18 cellular contexts compared by ENCODE assay signal in the genomic region with DNA sequence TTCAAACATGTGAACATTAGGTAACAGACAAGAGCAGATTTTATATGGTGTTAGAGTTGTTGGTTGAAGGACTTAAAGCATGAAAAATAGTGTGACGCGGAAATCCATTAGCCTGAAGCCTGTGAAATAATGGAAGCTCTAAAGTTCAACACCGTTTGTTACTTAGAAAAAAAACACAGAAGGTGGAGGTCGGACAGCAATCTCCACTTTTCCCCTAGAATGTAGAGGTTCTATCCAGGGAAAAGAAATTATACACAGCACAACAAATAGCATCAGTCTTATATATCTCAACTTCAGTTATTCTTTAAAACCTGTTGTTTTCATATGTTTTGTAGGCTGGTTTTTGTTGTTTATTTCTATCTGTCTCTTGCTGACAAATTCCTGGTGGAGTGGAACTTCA. TPM values are rescaled to one million over a fixed set of nuclear protein-coding genes. Genes with fewer than 3 reads are reported as not detected.
DNase-seq lines count a peak whose midpoint lies in the region; ATAC-seq and TF ChIP-seq lines count a peak whose summit lies in the region.
"Had no signal": no experiment of that assay in that cellular context is flagged by ENCODE, and none has a peak within 500 bp of the region (broad histone marks: within the 10 kb centered on the region; RNA-seq: fewer than 3 reads in every experiment).

No MANE protein-coding gene starts in this region.

- no peak overlapping the region for H2BK120ac ChIP-seq in neuronal stem cell (ENCODE audit: low read depth, low read length)

- H3K18ac ChIP-seq in neuronal stem cell (ENCODE audit: low read length): no peak overlapping the region

- no peak overlapping the region for H3K4ac ChIP-seq in neuronal stem cell (ENCODE audit: low read length)

- no peaks in the 10 kb centered on the region for H3K9me3 Mint-ChIP-seq in T-helper 1 cell treated with Interleukin-12 subunit alpha and Interleukin-12 subunit beta and Interleukin-4 antibody, amounts not matched to agents 30 μg/mL and 1 μg/mL, for 36 hours
- H3K9me3 Mint-ChIP-seq in IgD-negative memory B cell (peaks cover 0 to 3% (median 0%) of the 10 kb centered on the region in 3 donors), neural progenitor cell (no peaks in the 10 kb centered on the region)

- H3K4me2 ChIP-seq in neural progenitor cell: no peak overlapping the region
- no peak overlapping the region for H3K4me2 ChIP-seq in neuronal stem cell (ENCODE audit: insufficient read depth, low read length, poor library complexity, severe bottlenecking)

- H3K27ac Mint-ChIP-seq in T-helper 1 cell treated with Interleukin-12 subunit alpha and Interleukin-12 subunit beta and Interleukin-4 antibody, amounts not matched to agents 30 μg/mL and 1 μg/mL, for 36 hours: peak overlapping the region; percentile 95
- H3K27ac Mint-ChIP-seq in IgD-negative memory B cell: peak overlapping the region; percentile 68 to 90 (median 75)
- no peak overlapping the region for H3K27ac Mint-ChIP-seq in neural progenitor cell

- TF ChIP-seq POLR2A in body of pancreas (IDR thresholded peaks at IDR 0.05): no peak

- intact Hi-C loops in body of pancreas (cut with DNase I): no loop called here

- H3K36me3 ChIP-seq in body of pancreas (replicated peaks in 1 of 2; ENCODE audit: insufficient read depth in 1 of 2, low read depth in 2 of 2): no peaks in the 10 kb centered on the region
- H3K36me3 ChIP-seq in neural progenitor cell: no peaks in the 10 kb centered on the region
- no peaks in the 10 kb centered on the region for H3K36me3 ChIP-seq in neuronal stem cell (replicated peaks in 1 of 2; ENCODE audit: control insufficient read depth in 2 of 2, insufficient read depth in 2 of 2, low read length in 2 of 2)
- H3K36me3 ChIP-seq: vagina had no signal

- H3K79me1 ChIP-seq in neuronal stem cell (ENCODE audit: low read depth, low read length): peaks cover 2% of the 10 kb centered on the region

- no peak overlapping the region for H2BK5ac ChIP-seq in neuronal stem cell (ENCODE audit: low read length)

- no peak overlapping the region for H4K8ac ChIP-seq in neuronal stem cell (ENCODE audit: low read depth, low read length)

- H3K4me1 ChIP-seq in body of pancreas (peaks cover 53% of the 10 kb centered on the region), neural progenitor cell (peaks cover 17% of the 10 kb centered on the region), neuronal stem cell (ENCODE audit: control insufficient read depth in 2 of 2, insufficient read depth in 1 of 2, low read depth in 1 of 2, low read length in 2 of 2) (peaks cover 0 to 8% of the 10 kb centered on the region in 2 donors)

- H3K79me2 ChIP-seq in neural progenitor cell (ENCODE audit: low read depth): peaks cover 3% of the 10 kb centered on the region

- DNase-seq in T-helper 1 cell: no peak
- DNase-seq in body of pancreas: no peak
- no peak for DNase-seq in neural progenitor cell (ENCODE audit: low spot score)
- DNase-seq in iPS-NIHi11 (ENCODE audit: low spot score): no peak
- DNase-seq in neuronal stem cell (ENCODE audit: low spot score): no peak
- no peak for DNase-seq in NCI-H226
- DNase-seq: ACHN, amniotic stem cell, DMS79, foreskin fibroblast, kidney, NCI-H1105 treated with DMSO at 0.1 percent for 48 hours, Right ventricle myocardium superior, small intestine had no signal

- peaks cover 69% of the 10 kb centered on the region for H3K4me1 Mint-ChIP-seq in T-helper 1 cell treated with Interleukin-12 subunit alpha and Interleukin-12 subunit beta and Interleukin-4 antibody, amounts not matched to agents 30 μg/mL and 1 μg/mL, for 36 hours (ENCODE audit: low read depth)
- H3K4me1 Mint-ChIP-seq in IgD-negative memory B cell: peaks cover 44 to 59% (median 53%) of the 10 kb centered on the region in 3 donors
- H3K4me1 Mint-ChIP-seq in neural progenitor cell: peaks cover 12% of the 10 kb centered on the region

- peak overlapping the region; percentile 96 for H3K4me3 Mint-ChIP-seq in T-helper 1 cell treated with Interleukin-12 subunit alpha and Interleukin-12 subunit beta and Interleukin-4 antibody, amounts not matched to agents 30 μg/mL and 1 μg/mL, for 36 hours
- H3K4me3 Mint-ChIP-seq in IgD-negative memory B cell (peak overlapping the region in 3 of 4 donors; percentile 92 to 97 (median 94)), neural progenitor cell (peak overlapping the region; percentile 93)

- no peak overlapping the region for H2AK5ac ChIP-seq in neuronal stem cell (ENCODE audit: low read depth, low read length)

- H3K9me3 ChIP-seq in body of pancreas: no peaks in the 10 kb centered on the region
- H3K9me3 ChIP-seq in neural progenitor cell (ENCODE audit: low read depth): no peaks in the 10 kb centered on the region
- peaks cover 0 to 2% of the 10 kb centered on the region in 2 donors for H3K9me3 ChIP-seq in neuronal stem cell (replicated peaks in 1 of 2; ENCODE audit: control insufficient read depth in 2 of 2, insufficient read depth in 1 of 2, low read depth in 1 of 2, low read length in 2 of 2)
- H3K9me3 ChIP-seq: vagina had no signal

- no peak overlapping the region for H3K14ac ChIP-seq in neuronal stem cell (ENCODE audit: low read length)

- no peak overlapping the region for H2BK15ac ChIP-seq in neuronal stem cell (ENCODE audit: low read length)

- H3K23ac ChIP-seq in neuronal stem cell (ENCODE audit: low read depth, low read length, poor library complexity): no peak overlapping the region

- H4K20me1 ChIP-seq in neural progenitor cell (ENCODE audit: low read depth): peaks cover 4% of the 10 kb centered on the region

- no peak overlapping the region for H3K9ac ChIP-seq in neural progenitor cell
- H3K9ac ChIP-seq in neuronal stem cell (ENCODE audit: low read depth, low read length, poor library complexity): no peak overlapping the region

- H4K91ac ChIP-seq in neuronal stem cell (ENCODE audit: low read depth, low read length, poor library complexity): no peak overlapping the region

- H3K4me3 ChIP-seq in body of pancreas (no peak overlapping the region), neural progenitor cell (no peak overlapping the region), neuronal stem cell (ENCODE audit: low read length in 2 of 2) (no peak overlapping the region)

- peaks cover 23% of the 10 kb centered on the region for H3F3A ChIP-seq in neural progenitor cell (ENCODE audit: low read depth)

- H2AFZ ChIP-seq in neural progenitor cell (replicated peaks): no peak overlapping the region
- no peak overlapping the region for H2AFZ ChIP-seq in neuronal stem cell (ENCODE audit: low read length)

- 48 to 56% methylated on average over 4 of the region's 4 CpGs for WGBS in body of pancreas, 2 donors
- no CpG with 5 or more reads among the region's 4 CpGs for WGBS in neuronal stem cell (ENCODE audit: extremely low coverage in 2 of 2, insufficient read length in 2 of 2, insufficient replicate concordance in 1 of 2), 2 donors

- H3K27me3 ChIP-seq in body of pancreas (no peaks in the 10 kb centered on the region), neural progenitor cell (peaks cover 31% of the 10 kb centered on the region), neuronal stem cell (ENCODE audit: control insufficient read depth in 3 of 3, insufficient read depth in 3 of 3, low read depth in 1 of 3, low read length in 3 of 3) (peaks cover 7 to 69% (median 18%) of the 10 kb centered on the region in 3 experiments)
- H3K27me3 ChIP-seq: vagina had no signal

- peaks cover 33% of the 10 kb centered on the region for H3K36me3 Mint-ChIP-seq in T-helper 1 cell treated with Interleukin-12 subunit alpha and Interleukin-12 subunit beta and Interleukin-4 antibody, amounts not matched to agents 30 μg/mL and 1 μg/mL, for 36 hours (ENCODE audit: low read depth)
- H3K36me3 Mint-ChIP-seq in IgD-negative memory B cell (peaks cover 4% of the 10 kb centered on the region), neural progenitor cell (peaks cover 2% of the 10 kb centered on the region)

- H2BK12ac ChIP-seq in neuronal stem cell (ENCODE audit: low read length): no peak overlapping the region

- no peak for ATAC-seq in body of pancreas

- no peak for TF ChIP-seq CTCF in body of pancreas (IDR thresholded peaks at IDR 0.05)
- no peak for TF ChIP-seq CTCF in neural progenitor cell (IDR thresholded peaks at IDR 0.05)

- H3K27ac ChIP-seq in body of pancreas: peak overlapping the region; percentile 30 to 95 (median 94)
- no peak overlapping the region for H3K27ac ChIP-seq in neural progenitor cell
- H3K27ac ChIP-seq in neuronal stem cell (replicated peaks; ENCODE audit: low read length): no peak overlapping the region

- H3K27me3 Mint-ChIP-seq in T-helper 1 cell treated with Interleukin-12 subunit alpha and Interleukin-12 subunit beta and Interleukin-4 antibody, amounts not matched to agents 30 μg/mL and 1 μg/mL, for 36 hours (ENCODE audit: low read depth): no peaks in the 10 kb centered on the region
- H3K27me3 Mint-ChIP-seq in IgD-negative memory B cell (no peaks in the 10 kb centered on the region), neural progenitor cell (ENCODE audit: insufficient read depth, low read depth) (peaks cover 40% of the 10 kb centered on the region)

RNA-seq across cellular contexts. Expression of a gene that starts 1.9 kb away (rescaled TPM):
- 36.1 TPM for polyA plus RNA-seq in IgD-negative memory B cell
- total RNA-seq in body of pancreas (10 to 100 TPM; 14.0 to 32.3 TPM), neural progenitor cell (ENCODE audit: low replicate concordance) (7.5 and 9.3 TPM in 2 replicates)
- 3.1 TPM for polyA plus RNA-seq in neuronal stem cell (2013, experiment 1 of 2)
- polyA plus RNA-seq in neuronal stem cell (2013, experiment 2 of 2): 3.0 TPM

RNA-seq across cellular contexts. Expression of a gene that starts 51.3 kb away (rescaled TPM):
- polyA plus RNA-seq in IgD-negative memory B cell: not detected
- total RNA-seq in body of pancreas (10 to 100 TPM in 1 of 2 donors, 1 to 10 TPM in 1; 9.9 to 12.7 TPM), neural progenitor cell (ENCODE audit: low replicate concordance) (0.49 TPM in 1 of 2 replicates, not detected in the other)
- 0.01 TPM for polyA plus RNA-seq in neuronal stem cell (2013, experiment 1 of 2)
- 0.03 TPM for polyA plus RNA-seq in neuronal stem cell (2013, experiment 2 of 2)
- total RNA-seq: HT1080 had no signal

Comparison
In these comparisons a context has a peak if more than half of its experiments do, and no peak if none do; other contexts are left out.
1. H3K27ac ChIP-seq: peak in body of pancreas (4 of 4); none in neural progenitor cell (single experiment) and neuronal stem cell (single experiment).
2. Peak in every context shown above with its lines, with median percentiles within 50 percentile points of each other: H3K4me3 Mint-ChIP-seq.